ENCODE assay signal across 21 cellular contexts in the genomic region with DNA sequence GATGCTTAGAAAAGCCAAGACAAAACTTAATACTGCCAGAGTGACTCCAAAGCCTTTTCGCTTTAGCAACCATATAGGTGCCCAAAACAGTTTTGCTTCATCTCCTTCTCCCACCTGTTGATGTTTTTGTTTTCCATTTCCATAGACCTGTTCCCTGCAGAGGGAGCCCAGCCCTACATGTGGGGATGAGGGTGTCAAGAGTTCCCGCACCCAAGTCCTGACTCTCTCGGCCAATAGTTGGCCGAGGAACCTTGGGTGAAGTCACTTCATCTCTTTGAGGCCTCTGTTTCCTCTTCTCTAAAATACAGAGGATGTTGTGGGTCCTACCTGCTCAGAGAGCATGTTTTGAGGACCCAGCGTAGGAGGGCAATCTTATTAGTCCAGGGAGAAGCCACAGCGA. TPM values are rescaled to one million over a fixed set of nuclear protein-coding genes. Genes with fewer than 3 reads are reported as not detected.
A peak's percentile ranks its signal among the peaks of the same experiment; 100 is the strongest.
DNase-seq lines count a peak whose midpoint lies in the region; TF ChIP-seq lines count a peak whose summit lies in the region.
"Had no signal": no experiment of that assay in that cellular context is flagged by ENCODE, and none has a peak within 500 bp of the region (broad histone marks: within the 10 kb centered on the region; RNA-seq: fewer than 3 reads in every experiment).

No MANE protein-coding gene starts in this region.

- POLR2A ChIA-PET in MCF 10A (lab: Yijun Ruan, JAX): no interaction called here

- DNase-seq in activated CD4-positive, alpha-beta T cell treated with anti-CD3 and anti-CD28 coated beads, Interleukin-2, amount 10 ng/mL, durations not matched to agents 24 days and 14 days: peak; percentile 66
- no peak for DNase-seq in activated CD4-positive, alpha-beta T cell treated with anti-CD3 and anti-CD28 coated beads, Interleukin-2, amount 50 U/mL, for 1 hour
- DNase-seq in CD14-positive monocyte (ENCODE audit: low spot score) (no peak), MCF 10A (ENCODE audit: unreplicated experiment) (no peak), nucleus accumbens (lab: John Stamatoyannopoulos, UW) (no peak), ureter (ENCODE audit: low spot score) (no peak)
- no peak for DNase-seq in T-helper 2 cell treated with Interferon-gamma antibody and Interleukin-4, amounts not matched to agents 5 μg/mL and 100 μg/mL, for 36 hours (ENCODE audit: low spot score)
- DNase-seq: activated CD4-positive, alpha-beta T cell treated with anti-CD3 and anti-CD28 coated beads for 1 hour; head of caudate nucleus; Karpas-422; mesenchymal stem cell; NCI-H1048; NCI-H187 treated with DMSO at 0.1 percent for 48 hours; NCI-H226; NCI-H82; ovary had no signal

- CTCF ChIA-PET in MCF 10A (lab: Yijun Ruan, JAX): no interaction called here

- no peaks in the 10 kb centered on the region for H3K9me3 Mint-ChIP-seq in activated CD4-positive, alpha-beta T cell treated with anti-CD3 and anti-CD28 coated beads, Interleukin-2, amount 10 ng/mL, durations not matched to agents 24 days and 14 days
- H3K9me3 Mint-ChIP-seq in CD14-positive monocyte (no peaks in the 10 kb centered on the region), MCF 10A (ENCODE audit: unreplicated experiment) (no peaks in the 10 kb centered on the region)
- H3K9me3 Mint-ChIP-seq in T-helper 2 cell treated with Interferon-gamma antibody and Interleukin-4, amounts not matched to agents 5 μg/mL and 100 μg/mL, for 36 hours: no peaks in the 10 kb centered on the region
- no peaks in the 10 kb centered on the region for H3K9me3 Mint-ChIP-seq in dendritic cell treated with granulocyte-macrophage colony-stimulating factor and Interleukin-4, amounts not matched to agents 40 ng/mL and 50 ng/mL, for 4 days
- H3K9me3 Mint-ChIP-seq: type B pancreatic cell had no signal

- H3K27ac Mint-ChIP-seq in activated CD4-positive, alpha-beta T cell treated with anti-CD3 and anti-CD28 coated beads, Interleukin-2, amount 10 ng/mL, durations not matched to agents 24 days and 14 days: peak overlapping the region; percentile 78
- H3K27ac Mint-ChIP-seq in CD14-positive monocyte (peak overlapping the region in 6 of 7 donors; percentile 66 to 90 (median 88)), MCF 10A (ENCODE audit: low read depth, unreplicated experiment) (no peak overlapping the region)
- peak overlapping the region; percentile 77 for H3K27ac Mint-ChIP-seq in T-helper 2 cell treated with Interferon-gamma antibody and Interleukin-4, amounts not matched to agents 5 μg/mL and 100 μg/mL, for 36 hours
- peak overlapping the region; percentile 62 for H3K27ac Mint-ChIP-seq in dendritic cell treated with granulocyte-macrophage colony-stimulating factor and Interleukin-4, amounts not matched to agents 40 ng/mL and 50 ng/mL, for 4 days
- H3K27ac Mint-ChIP-seq: type B pancreatic cell had no signal

- BruUV-seq in MCF 10A (replicated peaks; lab: Mats Ljungman, UMichigan): no TSS peak

- peaks cover 4% of the 10 kb centered on the region for H3K36me3 Mint-ChIP-seq in activated CD4-positive, alpha-beta T cell treated with anti-CD3 and anti-CD28 coated beads, Interleukin-2, amount 10 ng/mL, durations not matched to agents 24 days and 14 days (ENCODE audit: low read depth)
- H3K36me3 Mint-ChIP-seq in CD14-positive monocyte (peaks cover 5 to 10% of the 10 kb centered on the region in 2 donors), MCF 10A (ENCODE audit: insufficient read depth, unreplicated experiment) (no peaks in the 10 kb centered on the region)
- H3K36me3 Mint-ChIP-seq in T-helper 2 cell treated with Interferon-gamma antibody and Interleukin-4, amounts not matched to agents 5 μg/mL and 100 μg/mL, for 36 hours (ENCODE audit: low read depth): no peaks in the 10 kb centered on the region
- H3K36me3 Mint-ChIP-seq in dendritic cell treated with granulocyte-macrophage colony-stimulating factor and Interleukin-4, amounts not matched to agents 40 ng/mL and 50 ng/mL, for 4 days (ENCODE audit: low read depth): no peaks in the 10 kb centered on the region
- H3K36me3 Mint-ChIP-seq: type B pancreatic cell had no signal

- H3K4me1 Mint-ChIP-seq in activated CD4-positive, alpha-beta T cell treated with anti-CD3 and anti-CD28 coated beads, Interleukin-2, amount 10 ng/mL, durations not matched to agents 24 days and 14 days: peaks cover 63% of the 10 kb centered on the region
- H3K4me1 Mint-ChIP-seq in CD14-positive monocyte: peaks cover 84% of the 10 kb centered on the region
- peaks cover 35% of the 10 kb centered on the region for H3K4me1 Mint-ChIP-seq in T-helper 2 cell treated with Interferon-gamma antibody and Interleukin-4, amounts not matched to agents 5 μg/mL and 100 μg/mL, for 36 hours (ENCODE audit: low read depth)
- H3K4me1 Mint-ChIP-seq in dendritic cell treated with granulocyte-macrophage colony-stimulating factor and Interleukin-4, amounts not matched to agents 40 ng/mL and 50 ng/mL, for 4 days (ENCODE audit: low read depth): no peaks in the 10 kb centered on the region
- peaks cover 16% of the 10 kb centered on the region for H3K4me1 Mint-ChIP-seq in MCF 10A (ENCODE audit: insufficient read depth, unreplicated experiment)

- H3K27me3 Mint-ChIP-seq in activated CD4-positive, alpha-beta T cell treated with anti-CD3 and anti-CD28 coated beads, Interleukin-2, amount 10 ng/mL, durations not matched to agents 24 days and 14 days: no peaks in the 10 kb centered on the region
- H3K27me3 Mint-ChIP-seq in CD14-positive monocyte (ENCODE audit: low read depth in 3 of 3): peaks cover 0 to 19% (median 4%) of the 10 kb centered on the region in 3 donors
- H3K27me3 Mint-ChIP-seq in T-helper 2 cell treated with Interferon-gamma antibody and Interleukin-4, amounts not matched to agents 5 μg/mL and 100 μg/mL, for 36 hours (ENCODE audit: low read depth): no peaks in the 10 kb centered on the region
- peaks cover 2% of the 10 kb centered on the region for H3K27me3 Mint-ChIP-seq in dendritic cell treated with granulocyte-macrophage colony-stimulating factor and Interleukin-4, amounts not matched to agents 40 ng/mL and 50 ng/mL, for 4 days
- H3K27me3 Mint-ChIP-seq in MCF 10A (ENCODE audit: insufficient read depth, unreplicated experiment): no peaks in the 10 kb centered on the region

- intact Hi-C loops in activated CD4-positive, alpha-beta T cell treated with anti-CD3 and anti-CD28 coated beads, Interleukin-2, amount 10 ng/mL, durations not matched to agents 24 days and 14 days (cut with micrococcal nuclease): loop anchor here (5.0 to 10.0 kb wide), 2 partner anchors 86 to 1049 kb away; a partner anchor contains a TSS
- intact Hi-C loops in CD14-positive monocyte (cut with micrococcal nuclease): loop anchor here (5.0 kb wide), 2 partner anchors 69 to 109 kb away; no protein-coding TSS in a partner anchor
- intact Hi-C loops in dendritic cell treated with granulocyte-macrophage colony-stimulating factor and Interleukin-4, amounts not matched to agents 40 ng/mL and 50 ng/mL, for 4 days (cut with micrococcal nuclease): no loop called here
- intact Hi-C loops in MCF 10A (cut with micrococcal nuclease): no loop called here

- TF ChIP-seq CTCF in CD14-positive monocyte (IDR thresholded peaks at IDR 0.05) (no peak), MCF 10A (IDR thresholded peaks at IDR 0.05; ENCODE audit: unreplicated experiment) (no peak)

- peak overlapping the region; percentile 56 for H3K4me3 Mint-ChIP-seq in activated CD4-positive, alpha-beta T cell treated with anti-CD3 and anti-CD28 coated beads, Interleukin-2, amount 10 ng/mL, durations not matched to agents 24 days and 14 days
- H3K4me3 Mint-ChIP-seq in CD14-positive monocyte (no peak overlapping the region), MCF 10A (ENCODE audit: unreplicated experiment) (no peak overlapping the region)
- H3K4me3 Mint-ChIP-seq in T-helper 2 cell treated with Interferon-gamma antibody and Interleukin-4, amounts not matched to agents 5 μg/mL and 100 μg/mL, for 36 hours: peak overlapping the region; percentile 55
- no peak overlapping the region for H3K4me3 Mint-ChIP-seq in dendritic cell treated with granulocyte-macrophage colony-stimulating factor and Interleukin-4, amounts not matched to agents 40 ng/mL and 50 ng/mL, for 4 days
- H3K4me3 Mint-ChIP-seq: type B pancreatic cell had no signal

RNA-seq across cellular contexts. Expression of a gene that starts 38.5 kb away (rescaled TPM):
- total RNA-seq in activated CD4-positive, alpha-beta T cell treated with anti-CD3 and anti-CD28 coated beads, Interleukin-2, amount 10 ng/mL, durations not matched to agents 24 days and 14 days: 278 and 283 TPM in 2 replicates
- 10 to 100 TPM; 52.0 to 89.5 TPM for polyA plus RNA-seq in CD14-positive monocyte
- total RNA-seq in MCF 10A (2022) (not detected in 2 replicates), ureter (21.7 TPM)
- total RNA-seq: cardiac muscle cell had no signal
- polyA plus RNA-seq: cardiac muscle cell had no signal

RNA-seq across cellular contexts. Expression of a gene that starts 53.1 kb away (rescaled TPM):
- total RNA-seq in activated CD4-positive, alpha-beta T cell treated with anti-CD3 and anti-CD28 coated beads, Interleukin-2, amount 10 ng/mL, durations not matched to agents 24 days and 14 days: 0.07 TPM in 1 of 2 replicates, not detected in the other
- polyA plus RNA-seq in CD14-positive monocyte: 1 to 10 TPM in 1 of 2 donors, under 1 TPM in 1; 0.79 to 1.2 TPM
- total RNA-seq in MCF 10A (2022): not detected in 2 replicates
- total RNA-seq in ureter: 26.6 TPM
- total RNA-seq: myocyte, OCI-LY7 had no signal

Comparison
In these comparisons a context has a peak if more than half of its experiments do, and no peak if none do; other contexts are left out.
1. H3K4me3 Mint-ChIP-seq: peak in activated CD4-positive, alpha-beta T cell treated with anti-CD3 and anti-CD28 coated beads, Interleukin-2, amount 10 ng/mL, durations not matched to agents 24 days and 14 days (single experiment) and T-helper 2 cell treated with Interferon-gamma antibody and Interleukin-4, amounts not matched to agents 5 μg/mL and 100 μg/mL, for 36 hours (single experiment); none in CD14-positive monocyte (0 of 2), dendritic cell treated with granulocyte-macrophage colony-stimulating factor and Interleukin-4, amounts not matched to agents 40 ng/mL and 50 ng/mL, for 4 days (single experiment) and MCF 10A (single experiment).
2. RNA of a gene that starts 38.5 kb away (total RNA-seq): 278 to 283 TPM in activated CD4-positive, alpha-beta T cell treated with anti-CD3 and anti-CD28 coated beads, Interleukin-2, amount 10 ng/mL, durations not matched to agents 24 days and 14 days and 21.7 TPM in ureter (single experiment); not detected in MCF 10A; every median in the first group is over 10 times any median in the second.
3. RNA of a gene that starts 53.1 kb away (total RNA-seq): 26.6 TPM in ureter (single experiment); 0.07 TPM in activated CD4-positive, alpha-beta T cell treated with anti-CD3 and anti-CD28 coated beads, Interleukin-2, amount 10 ng/mL, durations not matched to agents 24 days and 14 days and not detected in MCF 10A; every median in the first group is over 10 times any median in the second.
4. intact Hi-C loops: an anchor here in activated CD4-positive, alpha-beta T cell treated with anti-CD3 and anti-CD28 coated beads, Interleukin-2, amount 10 ng/mL, durations not matched to agents 24 days and 14 days (5.0 to 10.0 kb wide) and CD14-positive monocyte (5.0 kb wide); none called in dendritic cell treated with granulocyte-macrophage colony-stimulating factor and Interleukin-4, amounts not matched to agents 40 ng/mL and 50 ng/mL, for 4 days and MCF 10A.